15 cellular contexts compared by ENCODE assay signal in the genomic region with DNA sequence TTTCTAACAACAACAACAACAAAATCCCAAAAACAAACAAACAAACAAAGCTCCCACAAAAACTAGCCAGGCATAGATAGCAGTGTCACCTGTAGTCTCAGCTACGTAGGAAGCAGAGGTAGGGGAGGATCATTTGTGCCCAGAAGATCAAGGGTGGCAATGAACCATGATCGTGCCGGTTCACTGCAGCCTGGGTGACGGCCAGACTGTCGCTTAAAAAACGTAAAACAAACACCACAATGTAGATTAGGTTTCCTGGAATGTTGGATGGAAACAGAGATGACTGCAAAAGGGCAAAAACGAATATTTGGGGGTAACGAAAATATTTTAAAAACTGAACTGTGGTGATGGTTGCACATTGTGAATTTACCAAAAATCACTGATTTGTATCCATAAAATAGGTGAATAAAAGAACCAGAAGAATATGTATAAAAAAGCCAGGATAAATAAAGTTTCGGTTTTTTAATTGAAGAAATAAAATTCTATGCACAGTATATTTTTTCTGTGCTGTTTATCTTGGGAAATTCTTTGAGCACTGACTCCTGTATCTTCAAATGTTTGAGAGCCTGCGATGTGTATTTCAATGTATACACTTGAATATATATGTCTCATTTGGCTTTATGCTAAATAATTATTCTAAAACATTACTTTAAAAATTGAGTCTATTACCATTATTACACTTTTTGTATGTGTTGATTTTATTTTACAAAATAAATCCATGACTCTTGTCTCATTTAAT.
DNase-seq lines count a peak whose midpoint lies in the region; ATAC-seq and TF ChIP-seq lines count a peak whose summit lies in the region.
"Had no signal": no experiment of that assay in that cellular context is flagged by ENCODE, and none has a peak within 500 bp of the region (broad histone marks: within the 10 kb centered on the region; RNA-seq: fewer than 3 reads in every experiment).

No MANE protein-coding gene starts in this region.

- no peaks in the 10 kb centered on the region for H3K9me3 Mint-ChIP-seq in nephron

- H3K79me2 ChIP-seq in SU-DHL-6 (ENCODE audit: insufficient read depth, low read length) = no peaks in the 10 kb centered on the region

- DNase-seq in DMS53 (lab: John Stamatoyannopoulos, UW) = peak; percentile 91
- peak; percentile 9 for DNase-seq in NAMALWA (ENCODE audit: low spot score)
- no peak for DNase-seq in activated CD4-positive, alpha-beta T cell treated with anti-CD3 and anti-CD28 coated beads for 4 hours
- DNase-seq in DMS153 treated with DMSO at 0.1 percent for 48 hours (lab: John Stamatoyannopoulos, UW; ENCODE audit: unreplicated experiment) = no peak
- DNase-seq: BE2C; CD8-positive, alpha-beta T cell; GOT3; NCI-H1436; NCI-H2081 treated with DMSO at 0.1 percent for 48 hours; NCI-H226; NCI-H69; SHP77 treated with DMSO at 0.1 percent for 48 hours had no signal

- H4K20me1 ChIP-seq in SU-DHL-6 (ENCODE audit: low read depth, low read length) = no peaks in the 10 kb centered on the region

- peak overlapping the region; percentile 80 for H2AFZ ChIP-seq in SU-DHL-6 (ENCODE audit: low read depth, low read length, severe bottlenecking)

- no peak overlapping the region for H3K4me3 Mint-ChIP-seq in nephron
- H3K4me3 Mint-ChIP-seq: CD8-positive, alpha-beta T cell had no signal

- H3K4me1 Mint-ChIP-seq in nephron = no peaks in the 10 kb centered on the region

- no peaks in the 10 kb centered on the region for H3K9me2 ChIP-seq in SU-DHL-6 (replicated peaks; ENCODE audit: insufficient read depth, low read length)

- no peak for ATAC-seq in HG03175 (IDR thresholded peaks at IDR 0.05; ENCODE audit: unreplicated experiment)
- ATAC-seq: CD8-positive, alpha-beta T cell had no signal

- peaks cover 25% of the 10 kb centered on the region for H3K36me3 ChIP-seq in SU-DHL-6 (ENCODE audit: low read length)
- H3K36me3 ChIP-seq: BE2C had no signal

- H3K9me3 ChIP-seq in SU-DHL-6 (ENCODE audit: insufficient read depth, low read length) = peaks cover 14% of the 10 kb centered on the region; the same call in 1 of the 2 replicates
- H3K9me3 ChIP-seq: BE2C had no signal

- H3K4me2 ChIP-seq in SU-DHL-6 (ENCODE audit: low read depth, low read length, poor library complexity, severe bottlenecking) = peak overlapping the region; percentile 7

- H3K27ac Mint-ChIP-seq in nephron = peak overlapping the region in 2 of 3 experiments; percentile 21 to 50
- H3K27ac Mint-ChIP-seq: CD8-positive, alpha-beta T cell had no signal

- H3K9ac ChIP-seq in SU-DHL-6 (ENCODE audit: low read length) = no peak overlapping the region

- peak overlapping the region; percentile 23 for H3K4me3 ChIP-seq in SU-DHL-6 (ENCODE audit: insufficient read depth, low read length, poor library complexity, severe bottlenecking)

- H3K36me3 Mint-ChIP-seq in nephron (ENCODE audit: low read depth) = no peaks in the 10 kb centered on the region
- H3K36me3 Mint-ChIP-seq: CD8-positive, alpha-beta T cell had no signal

- peak overlapping the region; percentile 94 for H3K27ac ChIP-seq in SU-DHL-6 (ENCODE audit: low read depth, low read length)

- H3K27me3 ChIP-seq in SU-DHL-6 (ENCODE audit: low read length) = no peaks in the 10 kb centered on the region
- H3K27me3 ChIP-seq: BE2C had no signal

- no peaks in the 10 kb centered on the region for H3K27me3 Mint-ChIP-seq in nephron (ENCODE audit: low read depth)

- TF ChIP-seq CTCF in SU-DHL-6 (IDR thresholded peaks at IDR 0.05; ENCODE audit: insufficient read depth, low read length, poor library complexity, severe bottlenecking) = no peak
- no peak for TF ChIP-seq CTCF in nephron (IDR thresholded peaks at IDR 0.05; ENCODE audit: unreplicated experiment in 3 of 3)

- H3F3A ChIP-seq in SU-DHL-6 (ENCODE audit: insufficient read depth) = peaks cover 25% of the 10 kb centered on the region

Comparison
In these comparisons a context has a peak if more than half of its experiments do, and no peak if none do; other contexts are left out.
1. DNase-seq: peak in DMS53 (single experiment) and NAMALWA (single experiment); none in activated CD4-positive, alpha-beta T cell treated with anti-CD3 and anti-CD28 coated beads for 4 hours (0 of 2) and DMS153 treated with DMSO at 0.1 percent for 48 hours (single experiment).